ENCODE assay signal across 8 cellular contexts in genomic region chr6:99514089-99514488, GRCh38. TPM values are rescaled to one million over a fixed set of nuclear protein-coding genes. Genes with fewer than 3 reads are reported as not detected.
DNase-seq lines count a peak whose midpoint lies in the region; ATAC-seq, FAIRE-seq and TF ChIP-seq lines count a peak whose summit lies in the region.

No MANE protein-coding gene starts in this region.

- ATAC-seq in psoas muscle, result no peak

- peaks cover 55% of the 10 kb centered on the region for H3K79me2 ChIP-seq in OCI-LY3 (ENCODE audit: low read length)

- H2AFZ ChIP-seq in OCI-LY3 (ENCODE audit: low read depth, low read length), result no peak overlapping the region

- no peaks in the 10 kb centered on the region for H3K9me3 ChIP-seq in OCI-LY3 (ENCODE audit: insufficient read depth, low read length)
- H3K9me3 ChIP-seq in endocrine pancreas (ENCODE audit: control insufficient read depth, low read length), result no peaks in the 10 kb centered on the region
- no peaks in the 10 kb centered on the region for H3K9me3 ChIP-seq in psoas muscle

- H3K4me3 ChIP-seq in GM12864 (ENCODE audit: low read depth, low read length), result peak overlapping the region; percentile 84
- peak overlapping the region; percentile 96 for H3K4me3 ChIP-seq in OCI-LY3 (ENCODE audit: low read length)
- H3K4me3 ChIP-seq in endocrine pancreas (ENCODE audit: control insufficient read depth, insufficient read depth, low read length), result peak overlapping the region; percentile 86
- H3K4me3 ChIP-seq in psoas muscle, result peak overlapping the region; percentile 99

- no peak for TF ChIP-seq POLR2A in H54 (IDR thresholded peaks at IDR 0.05; ENCODE audit: low read depth, low read length)

- no peak for DNase-seq in GM12864 (ENCODE audit: low read depth)
- no peak for DNase-seq in psoas muscle
- no peak for DNase-seq in NCI-H1105 (lab: John Stamatoyannopoulos, UW)
- no peak for DNase-seq in H54 (ENCODE audit: insufficient read length, low spot score)
- no peak for DNase-seq in AG08395 (ENCODE audit: low spot score)
- no peak for DNase-seq in NK-92 treated with Interleukin-12 subunit alpha and Interleukin-12 subunit beta, amount 100 ng/mL, for 24 hours (lab: John Stamatoyannopoulos, UW)

- 0 out of 2 replicates have a peak overlapping the region, but pooled peaks have one; percentile 62 for H3K27ac ChIP-seq in OCI-LY3 (ENCODE audit: low read length)
- H3K27ac ChIP-seq in psoas muscle, result no peak overlapping the region

- intact Hi-C loops in psoas muscle (cut with DNase I), result no loop called here

- peaks cover 10% of the 10 kb centered on the region; the same call in 1 of the 2 replicates for H4K20me1 ChIP-seq in OCI-LY3 (ENCODE audit: insufficient read depth, low read length)

- H3K4me2 ChIP-seq in OCI-LY3 (ENCODE audit: low read length), result peak overlapping the region; percentile 96

- no peak for TF ChIP-seq CTCF in GM12864 (IDR thresholded peaks at IDR 0.05; ENCODE audit: low read depth, low read length, missing control alignments)
- TF ChIP-seq CTCF in OCI-LY3 (IDR thresholded peaks at IDR 0.05; ENCODE audit: low read depth, low read length), result no peak
- TF ChIP-seq CTCF in psoas muscle (IDR thresholded peaks at IDR 0.05), result no peak

- no peaks in the 10 kb centered on the region for H3K27me3 ChIP-seq in OCI-LY3 (ENCODE audit: low read depth, low read length)
- H3K27me3 ChIP-seq in endocrine pancreas (ENCODE audit: control insufficient read depth, insufficient read depth, low read length), result no peaks in the 10 kb centered on the region
- H3K27me3 ChIP-seq in psoas muscle (ENCODE audit: insufficient read depth in 3 of 3, low read length in 2 of 3), result no peaks in the 10 kb centered on the region

- FAIRE-seq in H54 (lab: Jason Lieb, UNC), result no peak

- 54 to 55% (median 54%) methylated on average over 8 of the region's 8 CpGs for WGBS in psoas muscle, 3 donors

- H3K4me1 ChIP-seq in OCI-LY3 (ENCODE audit: low read length), result peaks cover 20% of the 10 kb centered on the region
- H3K4me1 ChIP-seq in endocrine pancreas (ENCODE audit: control insufficient read depth, insufficient read depth, low read length), result peaks cover 12% of the 10 kb centered on the region
- peaks cover 22% of the 10 kb centered on the region for H3K4me1 ChIP-seq in psoas muscle

- H3K36me3 ChIP-seq in OCI-LY3 (replicated peaks; ENCODE audit: low read depth, low read length), result peaks cover 3% of the 10 kb centered on the region
- no peaks in the 10 kb centered on the region for H3K36me3 ChIP-seq in endocrine pancreas (ENCODE audit: control insufficient read depth, insufficient read depth, low read length)
- peaks cover 0 to 11% of the 10 kb centered on the region in 2 donors for H3K36me3 ChIP-seq in psoas muscle (ENCODE audit: insufficient read depth in 1 of 2, low read depth in 1 of 2)

- H3K9ac ChIP-seq in OCI-LY3 (ENCODE audit: low read length) (peak overlapping the region; percentile 84), endocrine pancreas (ENCODE audit: control insufficient read depth, insufficient read depth, low read length) (no peak overlapping the region)

RNA-seq across cellular contexts. Expression of gene USP45, which starts 1.1 kb away (rescaled TPM):
- 10 to 100 TPM in 2 of 4 donors, 1 to 10 TPM in 2; 6.4 to 11.9 (median 9.7) TPM for total RNA-seq in psoas muscle
- 1 to 10 TPM; 3.7 to 8.7 (median 4.1) TPM for polyA plus RNA-seq in psoas muscle

RNA-seq across cellular contexts. Expression of gene CCNC, which starts 54.4 kb away (rescaled TPM):
- total RNA-seq in psoas muscle, result 10 to 100 TPM; 15.2 to 24.5 (median 19.3) TPM
- 10 to 100 TPM; 12.4 to 21.4 (median 12.5) TPM for polyA plus RNA-seq in psoas muscle
